In the genomic region with DNA sequence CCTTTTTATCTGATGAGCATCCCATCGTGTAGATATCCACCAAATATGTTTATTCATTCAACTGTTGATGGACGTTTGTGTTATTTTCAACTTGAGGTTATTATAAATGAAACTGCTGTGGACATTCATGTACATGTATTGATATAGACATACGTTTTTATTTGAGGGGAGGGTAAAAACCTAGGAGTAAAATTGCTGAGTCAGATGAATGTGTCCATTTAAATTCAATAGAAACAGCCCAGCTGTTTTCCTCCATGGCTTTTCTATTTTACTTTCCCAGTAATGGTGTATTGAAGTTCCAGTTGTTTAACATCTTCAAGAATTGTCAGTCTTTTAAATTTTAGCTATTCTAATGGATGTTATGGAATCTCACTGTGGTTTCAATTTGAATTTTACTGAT, we compare ENCODE assay signal across 30 cellular contexts.
"Had no signal": no experiment of that assay in that cellular context is flagged by ENCODE, and none has a peak within 500 bp of the region (broad histone marks: within the 10 kb centered on the region; RNA-seq: fewer than 3 reads in every experiment).

No MANE protein-coding gene starts in this region.

- H3K79me2 ChIP-seq: parathyroid adenoma had no signal

- H2AFZ ChIP-seq: neural progenitor cell, parathyroid adenoma had no signal

- H3K36me3 Mint-ChIP-seq: natural killer cell; neural progenitor cell; stimulated activated memory B cell treated with anti-CD40 and anti-IgM and Interleukin-4, amounts not matched to agents 10 μg/mL and 1 μg/mL and 100 μg/mL, for 72 hours; type B pancreatic cell had no signal

- DNase-seq: natural killer cell; occipital lobe; ovary; psoas muscle; spleen; stimulated activated CD4-positive, alpha-beta T cell treated with anti-CD3 and anti-CD28 coated beads, Interleukin-12 subunit alpha, Interleukin-12 subunit beta, amount 100 ng/mL, for 4 hours; stimulated activated CD4-positive, alpha-beta T cell treated with anti-CD3 and anti-CD28 coated beads, Interleukin-1b, Interleukin-23, amount 100 ng/mL, for 48 hours; stimulated activated CD4-positive, alpha-beta T cell treated with anti-CD3 and anti-CD28 coated beads, Interleukin-4, amount 100 ng/mL, for 1 hour; stimulated activated CD4-positive, alpha-beta T cell treated with anti-CD3 and anti-CD28 coated beads, Interleukin-4, amount 100 ng/mL, for 4 hours; stimulated activated CD8-positive, alpha-beta memory T cell treated with anti-CD3 and anti-CD28 coated beads, Interleukin-4, amount 100 ng/mL, for 48 hours; stimulated activated naive CD4-positive, alpha-beta T cell; stimulated activated naive CD8-positive, alpha-beta T cell treated with anti-CD3 and anti-CD28 coated beads, Interleukin-15, amount 100 ng/mL, for 72 hours; stimulated activated naive CD8-positive, alpha-beta T cell treated with anti-CD3 and anti-CD28 coated beads, Interleukin-15, Interleukin-2, amounts not matched to agents 100 U/mL and 50 U/mL, for 24 hours; substantia nigra; testis; tibial artery; transverse colon; upper lobe of right lung; uterus had no signal

- H3K4me3 ChIP-seq: neural progenitor cell, ovary, psoas muscle, skin epidermis, smooth muscle cell, spleen, suprapubic skin, testis, tibial artery, transverse colon, upper lobe of right lung, uterus had no signal

- ATAC-seq: natural killer cell; psoas muscle; right cardiac atrium; sciatic nerve; stimulated activated memory B cell treated with anti-CD40 and anti-IgM and Interleukin-4, amounts not matched to agents 10 μg/mL and 1 μg/mL and 100 μg/mL, for 72 hours; stimulated activated naive CD8-positive, alpha-beta T cell treated with anti-CD3 and anti-CD28 coated beads, Interleukin-15, amount 100 ng/mL, for 72 hours; stimulated activated naive CD8-positive, alpha-beta T cell treated with anti-CD3 and anti-CD28 coated beads, Interleukin-15, Interleukin-2, amounts not matched to agents 100 U/mL and 50 U/mL, for 24 hours; upper lobe of right lung had no signal

- H3K36me3 ChIP-seq: neural progenitor cell, ovary, spleen, suprapubic skin, tibial artery, transverse colon, upper lobe of right lung, uterus had no signal

- H3K4me1 Mint-ChIP-seq: natural killer cell; nephron; neural progenitor cell; stimulated activated memory B cell treated with anti-CD40 and anti-IgM and Interleukin-4, amounts not matched to agents 10 μg/mL and 1 μg/mL and 100 μg/mL, for 72 hours; stimulated activated naive CD8-positive, alpha-beta T cell treated with anti-CD3 and anti-CD28 coated beads, Interleukin-15, amount 100 ng/mL, for 72 hours had no signal

- H3K4me1 ChIP-seq: neural progenitor cell, parathyroid adenoma, psoas muscle, spleen, suprapubic skin, testis, tibial artery, transverse colon, upper lobe of right lung, uterus had no signal

- H3K4me3 Mint-ChIP-seq: natural killer cell; nephron; neural progenitor cell; stimulated activated memory B cell treated with anti-CD40 and anti-IgM and Interleukin-4, amounts not matched to agents 10 μg/mL and 1 μg/mL and 100 μg/mL, for 72 hours; stimulated activated naive CD8-positive, alpha-beta T cell treated with anti-CD3 and anti-CD28 coated beads, Interleukin-15, amount 100 ng/mL, for 72 hours; type B pancreatic cell had no signal

- H3K9ac ChIP-seq: neural progenitor cell, parathyroid adenoma had no signal

- H3K9me3 ChIP-seq: ovary, suprapubic skin, testis, tibial artery, transverse colon, upper lobe of right lung, uterus had no signal

- H3K27ac ChIP-seq: neural progenitor cell, ovary, parathyroid adenoma, psoas muscle, skin epidermis, spleen, suprapubic skin, testis, tibial artery, transverse colon, upper lobe of right lung, uterus had no signal

- H3K27ac Mint-ChIP-seq: natural killer cell; nephron; neural progenitor cell; progenitor cell of endocrine pancreas; stimulated activated memory B cell treated with anti-CD40 and anti-IgM and Interleukin-4, amounts not matched to agents 10 μg/mL and 1 μg/mL and 100 μg/mL, for 72 hours; stimulated activated naive CD8-positive, alpha-beta T cell treated with anti-CD3 and anti-CD28 coated beads, Interleukin-15, amount 100 ng/mL, for 72 hours; type B pancreatic cell had no signal

- H3K27me3 ChIP-seq: neural progenitor cell, ovary, spleen, suprapubic skin, testis, tibial artery, transverse colon, upper lobe of right lung, uterus had no signal

- H3K4me2 ChIP-seq: neural progenitor cell, smooth muscle cell had no signal

- H3K27me3 Mint-ChIP-seq: progenitor cell of endocrine pancreas; stimulated activated memory B cell treated with anti-CD40 and anti-IgM and Interleukin-4, amounts not matched to agents 10 μg/mL and 1 μg/mL and 100 μg/mL, for 72 hours; stimulated activated naive CD8-positive, alpha-beta T cell treated with anti-CD3 and anti-CD28 coated beads, Interleukin-15, amount 100 ng/mL, for 72 hours; type B pancreatic cell had no signal
